Comparison of ENCODE assay signal across 23 cellular contexts in the genomic region with DNA sequence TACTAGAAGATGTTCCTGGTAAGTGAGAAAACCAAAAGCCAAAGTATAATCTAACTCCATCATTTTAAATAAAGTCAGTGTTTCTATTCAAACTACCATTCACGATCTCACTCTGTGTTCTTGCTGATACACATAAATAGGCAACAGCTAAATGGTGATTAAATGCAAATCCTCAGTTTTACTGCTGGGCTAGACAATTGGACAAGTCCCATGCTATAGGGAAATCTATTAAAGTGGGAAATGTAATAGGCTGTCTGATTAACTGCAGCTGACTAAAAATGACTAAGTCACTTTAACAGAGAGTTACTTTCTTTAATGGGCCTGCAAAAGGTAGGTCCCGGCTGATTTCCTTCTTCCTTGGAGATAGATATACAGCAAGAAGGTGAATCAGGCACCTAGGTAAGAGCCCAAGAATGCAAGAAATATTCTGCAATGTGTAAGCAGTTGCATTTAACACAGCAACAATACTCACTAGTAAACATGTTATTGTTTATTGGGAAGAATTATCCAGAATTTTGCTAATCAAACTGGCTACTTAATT.
"Had no signal": no experiment of that assay in that cellular context is flagged by ENCODE, and none has a peak within 500 bp of the region (broad histone marks: within the 10 kb centered on the region; RNA-seq: fewer than 3 reads in every experiment).

No MANE protein-coding gene starts in this region.

- H3K9me3 ChIP-seq: mucosa of descending colon, right lobe of liver, thoracic aorta, uterus had no signal

- H3K36me3 ChIP-seq: left lung, right lobe of liver, thoracic aorta, uterus had no signal

- ATAC-seq: activated CD4-positive, CD25-positive, alpha-beta regulatory T cell treated with anti-CD3 and anti-CD28 coated beads, Interleukin-2, amount 50 U/mL, for 24 hours; left lung; mucosa of descending colon; natural killer cell treated with Interleukin-12 subunit alpha and Interleukin-12 subunit beta and Interleukin-15 and Interleukin-18, amount 100 ng/mL, for 72 hours; right lobe of liver; stimulated activated naive CD8-positive, alpha-beta T cell treated with anti-CD3 and anti-CD28 coated beads, Interleukin-15, Interleukin-2, amounts not matched to agents 100 U/mL and 50 U/mL, for 24 hours had no signal

- H3K27me3 ChIP-seq: left lung, right lobe of liver, uterus had no signal

- H3K4me1 ChIP-seq: left lung, right lobe of liver, uterus had no signal

- H3K4me3 ChIP-seq: left lung, lung, mucosa of descending colon, right lobe of liver, thoracic aorta, uterus had no signal

- FAIRE-seq: astrocyte, TTC549 had no signal

- DNase-seq: activated CD4-positive, alpha-beta memory T cell treated with anti-CD3 and anti-CD28 coated beads for 36 hours; activated CD4-positive, alpha-beta T cell treated with anti-CD3 and anti-CD28 coated beads for 48 hours; activated CD8-positive, alpha-beta memory T cell treated with anti-CD3 and anti-CD28 coated beads, Interleukin-2, amount 50 U/mL, for 4 hours; activated gamma-delta T cell treated with Interleukin-2 at 50 U/mL for 16 hours; activated naive CD4-positive, alpha-beta T cell treated with anti-CD3 and anti-CD28 coated beads, Interleukin-2, amount 50 U/mL, for 16 hours; activated T-cell treated with anti-CD3 and anti-CD28 coated beads, Interleukin-2, amount 50 U/mL, for 1 hour; amniotic stem cell; head of caudate nucleus; left lung; mucosa of descending colon; right lobe of liver; stimulated activated CD4-positive, alpha-beta T cell treated with anti-CD3 and anti-CD28 coated beads, Interleukin-12 subunit alpha, Interleukin-12 subunit beta, amount 100 ng/mL, for 4 hours; stimulated activated CD4-positive, alpha-beta T cell treated with anti-CD3 and anti-CD28 coated beads, Interleukin-4, amount 100 ng/mL, for 1 hour; stimulated activated naive CD8-positive, alpha-beta T cell treated with anti-CD3 and anti-CD28 coated beads, Interleukin-15, Interleukin-2, amounts not matched to agents 100 U/mL and 50 U/mL, for 24 hours; T-helper 9 cell; uterus had no signal

- H3K27ac ChIP-seq: left lung, right lobe of liver, thoracic aorta, uterus, VCaP had no signal
